In the genomic region with DNA sequence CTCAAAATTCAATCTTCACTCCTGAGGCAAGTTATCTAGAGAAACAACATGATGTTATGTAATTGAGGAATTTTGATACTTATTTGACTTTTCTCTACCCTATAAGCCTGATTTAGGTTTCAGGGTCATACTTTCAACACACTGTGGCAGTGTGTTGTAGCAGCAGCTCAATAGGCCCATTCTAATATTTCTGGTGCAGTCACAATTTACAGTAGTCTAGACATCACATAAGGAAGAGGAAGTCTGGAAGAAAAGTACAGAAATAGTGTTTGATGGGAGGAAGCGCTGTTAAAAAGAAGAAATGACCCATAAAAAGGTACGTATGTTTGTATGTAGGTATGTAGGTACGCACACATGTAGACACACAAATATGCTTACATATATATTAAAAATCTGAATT, we compare ENCODE assay signal across 21 cellular contexts.
"Had no signal": no experiment of that assay in that cellular context is flagged by ENCODE, and none has a peak within 500 bp of the region (broad histone marks: within the 10 kb centered on the region; RNA-seq: fewer than 3 reads in every experiment).

No MANE protein-coding gene starts in this region.

- H3K27me3 ChIP-seq: adrenal gland, foreskin keratinocyte, tibial nerve, uterus had no signal

- H3K27ac Mint-ChIP-seq: activated CD4-positive, alpha-beta memory T cell treated with anti-CD3 and anti-CD28 coated beads for 36 hours; activated CD4-positive, alpha-beta T cell treated with anti-CD3 and anti-CD28 coated beads for 36 hours; activated naive CD4-positive, alpha-beta T cell treated with anti-CD3 and anti-CD28 coated beads, Interleukin-2, amount 50 U/mL, for 72 hours; activated T-helper 1 cell treated with anti-CD3 and anti-CD28 coated beads, Interleukin-12 subunit alpha, Interleukin-12 subunit beta, Interleukin-2, Interleukin-4 antibody, amounts not matched to agents 30 ng/mL and 10 ng/mL and 1 ng/mL, durations not matched to agents 14 hours and 24 hours and 36 hours; endodermal cell; progenitor cell of endocrine pancreas had no signal

- H3K4me3 ChIP-seq: adrenal gland, dorsolateral prefrontal cortex, lung, tibial nerve, uterus had no signal

- H3K27ac ChIP-seq: adrenal gland, epithelial cell of prostate, foreskin keratinocyte, tibial nerve, uterus, WERI-Rb-1 had no signal

- ATAC-seq: activated CD4-positive, alpha-beta T cell treated with anti-CD3 and anti-CD28 coated beads for 36 hours; activated naive CD4-positive, alpha-beta T cell treated with anti-CD3 and anti-CD28 coated beads, Interleukin-2, amount 50 U/mL, for 72 hours; foreskin keratinocyte; stimulated activated naive CD8-positive, alpha-beta T cell treated with anti-CD3 and anti-CD28 coated beads, Interleukin-15, Interleukin-2, amounts not matched to agents 100 U/mL and 50 U/mL, for 24 hours had no signal

- H3K4me1 Mint-ChIP-seq: activated CD4-positive, alpha-beta T cell treated with anti-CD3 and anti-CD28 coated beads for 36 hours; endodermal cell had no signal

- H3K9me3 ChIP-seq: adrenal gland, uterus had no signal

- H3K4me1 ChIP-seq: adrenal gland, foreskin keratinocyte, uterus had no signal

- H3K4me3 Mint-ChIP-seq: activated CD4-positive, alpha-beta memory T cell treated with anti-CD3 and anti-CD28 coated beads for 36 hours; activated CD4-positive, alpha-beta T cell treated with anti-CD3 and anti-CD28 coated beads for 36 hours; activated T-helper 1 cell treated with anti-CD3 and anti-CD28 coated beads, Interleukin-12 subunit alpha, Interleukin-12 subunit beta, Interleukin-2, Interleukin-4 antibody, amounts not matched to agents 30 ng/mL and 10 ng/mL and 1 ng/mL, durations not matched to agents 14 hours and 24 hours and 36 hours; endodermal cell had no signal

- H3K36me3 ChIP-seq: adrenal gland, tibial nerve, uterus, WERI-Rb-1 had no signal

- H3K27me3 Mint-ChIP-seq: activated CD4-positive, alpha-beta memory T cell treated with anti-CD3 and anti-CD28 coated beads for 36 hours; activated CD4-positive, alpha-beta T cell treated with anti-CD3 and anti-CD28 coated beads for 36 hours; progenitor cell of endocrine pancreas had no signal

- DNase-seq: activated CD4-positive, alpha-beta memory T cell treated with anti-CD3 and anti-CD28 coated beads for 36 hours; activated CD4-positive, alpha-beta T cell treated with anti-CD3 and anti-CD28 coated beads for 36 hours; activated gamma-delta T cell treated with Interleukin-2 at 50 U/mL for 16 hours; activated T-cell treated with anti-CD3 and anti-CD28 coated beads for 4 hours; adrenal gland; dorsolateral prefrontal cortex; endodermal cell; foreskin keratinocyte; glutamatergic neuron; hippocampal formation; midbrain; stimulated activated naive CD8-positive, alpha-beta T cell treated with anti-CD3 and anti-CD28 coated beads, Interleukin-15, Interleukin-2, amounts not matched to agents 100 U/mL and 50 U/mL, for 24 hours; T-helper 2 cell; uterus; WERI-Rb-1 had no signal

- H3K36me3 Mint-ChIP-seq: activated CD4-positive, alpha-beta memory T cell treated with anti-CD3 and anti-CD28 coated beads for 36 hours; activated naive CD4-positive, alpha-beta T cell treated with anti-CD3 and anti-CD28 coated beads, Interleukin-2, amount 50 U/mL, for 72 hours had no signal
